ENCODE assay signal across 16 cellular contexts in the genomic region with DNA sequence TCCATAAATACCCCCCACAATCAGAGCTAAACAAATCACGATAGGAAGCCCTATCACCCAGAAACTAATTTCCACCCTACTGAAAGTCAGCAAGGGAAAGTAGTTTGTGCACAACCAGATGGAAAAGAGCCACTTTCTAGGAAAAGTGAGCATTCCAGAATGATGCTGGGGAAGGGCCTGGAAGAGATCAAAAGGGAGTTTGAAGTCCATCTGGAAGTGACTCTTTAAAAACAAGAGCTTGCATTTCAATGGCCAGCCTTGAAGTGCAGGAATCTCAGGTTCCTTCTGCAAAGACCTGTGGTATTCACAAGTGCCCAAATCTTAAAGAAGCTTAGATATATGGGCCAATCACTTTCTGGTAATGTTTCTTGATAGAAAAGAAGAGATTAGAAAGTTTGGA.
"Had no signal": no experiment of that assay in that cellular context is flagged by ENCODE, and none has a peak within 500 bp of the region (broad histone marks: within the 10 kb centered on the region; RNA-seq: fewer than 3 reads in every experiment).

No MANE protein-coding gene starts in this region.

- H3K27me3 Mint-ChIP-seq: memory B cell had no signal

- H3K27me3 ChIP-seq: adrenal gland, body of pancreas, ovary had no signal

- H3K27ac ChIP-seq: adrenal gland, body of pancreas, left ventricle myocardium inferior, ovary had no signal

- H3K4me3 Mint-ChIP-seq: central memory CD8-positive, alpha-beta T cell; memory B cell; nephron; T-helper 1 cell treated with Interleukin-12 subunit alpha and Interleukin-12 subunit beta and Interleukin-4 antibody, amounts not matched to agents 30 μg/mL and 1 μg/mL, for 36 hours had no signal

- H3K36me3 Mint-ChIP-seq: memory B cell had no signal

- DNase-seq: activated CD4-positive, CD25-positive, alpha-beta regulatory T cell; activated naive CD4-positive, alpha-beta T cell treated with anti-CD3 and anti-CD28 coated beads, Interleukin-2, amount 50 U/mL, for 16 hours; adrenal gland; body of pancreas; effector memory CD4-positive, alpha-beta T cell; foreskin fibroblast; glutamatergic neuron; kidney; left ventricle myocardium inferior; ovary; stimulated activated CD4-positive, alpha-beta T cell treated with anti-CD3 and anti-CD28 coated beads, Interleukin-15, amount 100 ng/mL, for 24 hours had no signal

- H3K9me3 Mint-ChIP-seq: activated T-helper 2 cell treated with anti-CD3 and anti-CD28 coated beads, Interferon-gamma antibody, Interleukin-2, Interleukin-4, amounts not matched to agents 10 μg/mL and 5 μg/mL and 100 μg/mL, durations not matched to agents 14 hours and 24 hours and 36 hours; central memory CD8-positive, alpha-beta T cell; T-helper 1 cell treated with Interleukin-12 subunit alpha and Interleukin-12 subunit beta and Interleukin-4 antibody, amounts not matched to agents 30 μg/mL and 1 μg/mL, for 36 hours had no signal

- H3K4me3 ChIP-seq: adrenal gland, body of pancreas, left ventricle myocardium inferior, ovary had no signal

- H3K4me1 ChIP-seq: adrenal gland, body of pancreas had no signal

- H3K4me1 Mint-ChIP-seq: central memory CD8-positive, alpha-beta T cell; memory B cell had no signal

- H3K27ac Mint-ChIP-seq: activated T-helper 2 cell treated with anti-CD3 and anti-CD28 coated beads, Interferon-gamma antibody, Interleukin-2, Interleukin-4, amounts not matched to agents 10 μg/mL and 5 μg/mL and 100 μg/mL, durations not matched to agents 14 hours and 24 hours and 36 hours; memory B cell; T-helper 1 cell treated with Interleukin-12 subunit alpha and Interleukin-12 subunit beta and Interleukin-4 antibody, amounts not matched to agents 30 μg/mL and 1 μg/mL, for 36 hours had no signal

- H3K36me3 ChIP-seq: adrenal gland, left ventricle myocardium inferior, ovary had no signal

- H3K9me3 ChIP-seq: adrenal gland, body of pancreas, left ventricle myocardium inferior, ovary had no signal
